Comparison of ENCODE assay signal across 8 cellular contexts in genomic region chr15:52528465-52529288, GRCh38. TPM values are rescaled to one million over a fixed set of nuclear protein-coding genes. Genes with fewer than 3 reads are reported as not detected.
DNase-seq lines count a peak whose midpoint lies in the region; ATAC-seq and TF ChIP-seq lines count a peak whose summit lies in the region.

MYO5A (minus strand) TSS chr15:52528880; CDS start chr15:52528806, 74 bp downstream.

- no peak for TF ChIP-seq CTCF in AG09309 (IDR thresholded peaks at IDR 0.05; ENCODE audit: control insufficient read depth, insufficient read depth, low read depth, low read length, missing control alignments)

- peaks cover 33% of the 10 kb centered on the region for H3K4me1 Mint-ChIP-seq in activated CD4-positive, alpha-beta memory T cell treated with anti-CD3 and anti-CD28 coated beads for 36 hours (ENCODE audit: low read depth)

- CTCF ChIA-PET in activated CD4-positive, alpha-beta memory T cell treated with anti-CD3 and anti-CD28 coated beads for 36 hours (lab: Charles Lee): interaction anchor here (0.8 to 2.1 kb wide), 10 partner anchors 18 to 205 kb away, joined by 3 to 19 read pairs (median 3); partner anchors contain the start of gene ARPP19

- peak within 1 kb of the TSS; percentile 78 for H3K4me3 ChIP-seq in AG09309 (ENCODE audit: control insufficient read depth, low read depth, low read length)

- POLR2A ChIA-PET in activated CD4-positive, alpha-beta memory T cell treated with anti-CD3 and anti-CD28 coated beads for 36 hours (lab: Charles Lee): interaction anchor here (0.6 to 1.6 kb wide), 8 partner anchors 30 to 205 kb away, joined by 3 to 11 read pairs (median 4); no protein-coding TSS in a partner anchor

- ATAC-seq in GM18867 (IDR thresholded peaks at IDR 0.05; ENCODE audit: unreplicated experiment): peak; percentile 84
- peak; percentile 74 for ATAC-seq in HG03095 (IDR thresholded peaks at IDR 0.05; ENCODE audit: unreplicated experiment)

- intact Hi-C loops in activated CD4-positive, alpha-beta memory T cell treated with anti-CD3 and anti-CD28 coated beads for 36 hours (cut with micrococcal nuclease): loop anchor here (1.0 to 2.0 kb wide), 9 partner anchors 30 to 272 kb away; no protein-coding TSS in a partner anchor

- no peaks in the 10 kb centered on the region for H3K9me3 Mint-ChIP-seq in activated CD4-positive, alpha-beta memory T cell treated with anti-CD3 and anti-CD28 coated beads for 36 hours

- no peaks in the 10 kb centered on the region for H3K36me3 Mint-ChIP-seq in activated CD4-positive, alpha-beta memory T cell treated with anti-CD3 and anti-CD28 coated beads for 36 hours

- H3K27ac Mint-ChIP-seq in activated CD4-positive, alpha-beta memory T cell treated with anti-CD3 and anti-CD28 coated beads for 36 hours: peak within 1 kb of the TSS; percentile 90

- DNase-seq in AG09309 (ENCODE audit: low read depth) (peak; percentile 18), NCI-H446 treated with DMSO at 0.1 percent for 48 hours (lab: John Stamatoyannopoulos, UW) (peak; percentile 15), ecto neural progenitor cell (ENCODE audit: low spot score) (peak; percentile 86), lung microvascular endothelial cell (ENCODE audit: low read depth in 2 of 2) (peak; percentile 76 to 85)
- peak; percentile 86 for DNase-seq in activated CD4-positive, alpha-beta memory T cell treated with anti-CD3 and anti-CD28 coated beads for 36 hours
- DNase-seq in stimulated activated CD4-positive, alpha-beta T cell treated with anti-CD3 and anti-CD28 coated beads, TNF-alpha, amount 100 ng/mL, for 48 hours (ENCODE audit: low read depth in 3 of 3): peak; percentile 58 to 70 (median 69)

- H3K4me3 Mint-ChIP-seq in activated CD4-positive, alpha-beta memory T cell treated with anti-CD3 and anti-CD28 coated beads for 36 hours: peak within 1 kb of the TSS; percentile 97

- peaks cover 2% of the 10 kb centered on the region for H3K27me3 Mint-ChIP-seq in activated CD4-positive, alpha-beta memory T cell treated with anti-CD3 and anti-CD28 coated beads for 36 hours

RNA-seq across cellular contexts. Expression of gene MYO5A, which starts in this region (rescaled TPM):
- total RNA-seq in activated CD4-positive, alpha-beta memory T cell treated with anti-CD3 and anti-CD28 coated beads for 36 hours: 10 to 100 TPM; 32.4 to 37.8 TPM
- 21.2 and 37.0 TPM in 2 replicates for total RNA-seq in lung microvascular endothelial cell

Comparison
In these comparisons a context has a peak if more than half of its experiments do, and no peak if none do; other contexts are left out.
1. Peak in every context shown above with its lines: DNase-seq, ATAC-seq and H3K4me3 ChIP-seq.
2. DNase-seq: peak in every context shown above with its lines; median percentile 86 in activated CD4-positive, alpha-beta memory T cell treated with anti-CD3 and anti-CD28 coated beads for 36 hours; 86 in ecto neural progenitor cell; 80 in lung microvascular endothelial cell; 69 in stimulated activated CD4-positive, alpha-beta T cell treated with anti-CD3 and anti-CD28 coated beads, TNF-alpha, amount 100 ng/mL, for 48 hours; 18 in AG09309; 15 in NCI-H446 treated with DMSO at 0.1 percent for 48 hours.